Comparison of ENCODE assay signal across 11 cellular contexts in the genomic region with DNA sequence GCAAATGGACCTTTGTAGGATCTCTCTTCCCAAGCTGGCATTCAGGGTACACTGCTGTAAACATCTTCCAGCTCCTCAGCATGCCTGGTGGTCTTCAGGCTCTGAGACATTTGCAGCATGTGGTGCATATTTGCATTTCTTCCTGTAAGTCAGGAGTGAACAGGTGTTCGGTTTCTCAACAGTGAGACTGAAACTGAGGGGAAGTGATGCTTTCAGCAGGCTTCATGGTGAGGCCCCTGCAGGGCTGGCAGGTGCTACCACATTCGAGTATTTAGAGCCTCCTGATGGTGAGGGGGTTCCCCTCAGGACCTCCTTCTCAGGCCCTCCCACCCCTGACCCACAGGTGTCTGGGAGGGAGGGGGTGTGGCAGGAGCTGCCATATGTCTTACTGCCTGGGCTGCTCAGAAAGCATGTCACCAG. TPM values are rescaled to one million over a fixed set of nuclear protein-coding genes. Genes with fewer than 3 reads are reported as not detected.
DNase-seq lines count a peak whose midpoint lies in the region; ATAC-seq and TF ChIP-seq lines count a peak whose summit lies in the region.
"Had no signal": no experiment of that assay in that cellular context is flagged by ENCODE, and none has a peak within 500 bp of the region (broad histone marks: within the 10 kb centered on the region; RNA-seq: fewer than 3 reads in every experiment).

No MANE protein-coding gene starts in this region.

- intact Hi-C loops in colonic mucosa (cut with DNase I), result no loop called here

- H3K4me1 ChIP-seq in SJCRH30, result peaks cover 38% of the 10 kb centered on the region
- no peaks in the 10 kb centered on the region for H3K4me1 ChIP-seq in colonic mucosa

- H3K4me3 ChIP-seq in SJCRH30 (no peak overlapping the region), colonic mucosa (no peak overlapping the region)
- H3K4me3 ChIP-seq: SK-N-MC had no signal

- H3K27me3 ChIP-seq in SJCRH30 (no peaks in the 10 kb centered on the region), colonic mucosa (no peaks in the 10 kb centered on the region)
- H3K27me3 ChIP-seq: neutrophil had no signal

- TF ChIP-seq CTCF in colonic mucosa (IDR thresholded peaks at IDR 0.05), result no peak

- ATAC-seq in GM19324 (IDR thresholded peaks at IDR 0.05; ENCODE audit: low FRiP score, unreplicated experiment) (peak; percentile 91), HG03095 (IDR thresholded peaks at IDR 0.05; ENCODE audit: unreplicated experiment) (peak; percentile 89)

- H3K9me3 ChIP-seq in SJCRH30 (replicated peaks), result no peaks in the 10 kb centered on the region
- no peaks in the 10 kb centered on the region for H3K9me3 ChIP-seq in colonic mucosa
- H3K9me3 ChIP-seq: neutrophil had no signal

- H3K9ac ChIP-seq in colonic mucosa (ENCODE audit: low read depth in 2 of 2, low read length in 2 of 2), result no peak overlapping the region

- peak; percentile 18 for DNase-seq in DMS79 treated with DMSO at 0.1 percent for 48 hours (lab: John Stamatoyannopoulos, UW)
- peak; percentile 43 to 66 for DNase-seq in SJCRH30
- no peak for DNase-seq in activated CD8-positive, alpha-beta memory T cell treated with anti-CD3 and anti-CD28 coated beads for 24 hours
- no peak for DNase-seq in activated CD4-positive, CD25-positive, alpha-beta regulatory T cell (lab: John Stamatoyannopoulos, UW)
- no peak for DNase-seq in colonic mucosa
- DNase-seq in mesenteric fat pad (ENCODE audit: low spot score), result no peak

- H3K27ac ChIP-seq in SJCRH30 (peak overlapping the region; percentile 3; the same call in 1 of the 2 replicates), colonic mucosa (no peak overlapping the region)
- H3K27ac ChIP-seq: neutrophil, SK-N-MC had no signal

- peaks cover 82% of the 10 kb centered on the region for H3K36me3 ChIP-seq in SJCRH30
- H3K36me3 ChIP-seq in colonic mucosa, result no peaks in the 10 kb centered on the region

RNA-seq across cellular contexts. Expression of gene MYBL2, which starts 15.1 kb away (rescaled TPM):
- 181 and 191 TPM in 2 replicates for total RNA-seq in SJCRH30 (2014; rRNA removed; shearing (Covaris generic))
- total RNA-seq in colonic mucosa (10 to 100 TPM; 15.1 to 71.1 TPM), mesenteric fat pad (not detected)

RNA-seq across cellular contexts. Expression of gene GTSF1L, which starts 44.8 kb away (rescaled TPM):
- total RNA-seq in SJCRH30 (2014; rRNA removed; shearing (Covaris generic)), result not detected in 2 replicates
- total RNA-seq in colonic mucosa (not detected), mesenteric fat pad (not detected)
- total RNA-seq: urinary bladder had no signal

Comparison
In these comparisons a context has a peak if more than half of its experiments do, and no peak if none do; other contexts are left out.
1. DNase-seq: peak in DMS79 treated with DMSO at 0.1 percent for 48 hours (single experiment) and SJCRH30 (2 of 2); none in activated CD8-positive, alpha-beta memory T cell treated with anti-CD3 and anti-CD28 coated beads for 24 hours (single experiment), activated CD4-positive, CD25-positive, alpha-beta regulatory T cell (0 of 4), colonic mucosa (single experiment) and mesenteric fat pad (single experiment).
2. RNA of gene MYBL2, which starts 15.1 kb away (total RNA-seq): 181 to 191 TPM in SJCRH30 and 15.1 to 71.1 TPM in colonic mucosa; not detected in mesenteric fat pad (single experiment); every median in the first group is over 10 times any median in the second.